32 cellular contexts compared by ENCODE assay signal in the genomic region with DNA sequence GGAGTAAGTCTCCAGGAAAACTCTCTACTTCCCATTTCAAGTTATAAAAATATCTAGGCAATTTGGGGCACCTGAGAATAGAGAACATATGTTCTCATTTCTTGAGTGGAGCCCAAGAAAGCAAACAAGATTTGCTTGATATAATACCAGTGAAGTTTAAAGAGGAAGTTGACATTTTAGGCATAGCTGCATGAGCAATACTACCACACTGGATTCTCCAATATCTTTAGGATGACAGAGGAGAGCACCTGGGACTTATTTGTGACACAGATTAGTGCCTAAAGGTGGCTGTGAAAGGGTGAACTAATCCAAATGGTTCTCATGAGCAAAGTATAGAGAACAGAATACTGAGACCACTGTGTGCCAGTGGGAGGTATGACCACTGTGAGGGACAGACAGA.
"Had no signal": no experiment of that assay in that cellular context is flagged by ENCODE, and none has a peak within 500 bp of the region (broad histone marks: within the 10 kb centered on the region; RNA-seq: fewer than 3 reads in every experiment).

No MANE protein-coding gene starts in this region.

- ATAC-seq: activated CD8-positive, alpha-beta T cell treated with anti-CD3 and anti-CD28 coated beads for 36 hours; activated naive CD8-positive, alpha-beta T cell treated with anti-CD3 and anti-CD28 coated beads, Interleukin-2, amount 50 U/mL, for 24 hours; activated T-cell treated with anti-CD3 and anti-CD28 coated beads, Interleukin-2, amount 50 U/mL, for 4 hours; activated T-helper 17 cell treated with anti-CD3 and anti-CD28 coated beads, Interleukin-2, amount 50 U/mL, for 72 hours had no signal

- H3K9me3 Mint-ChIP-seq: activated CD4-positive, alpha-beta memory T cell treated with anti-CD3 and anti-CD28 coated beads for 36 hours; activated CD4-positive, alpha-beta T cell treated with anti-CD3 and anti-CD28 coated beads, Interleukin-2, amount 10 ng/mL, durations not matched to agents 24 days and 14 days; activated T-cell treated with anti-CD3 and anti-CD28 coated beads, Interleukin-2, amount 50 U/mL, for 4 hours; activated T-helper 1 cell treated with anti-CD3 and anti-CD28 coated beads, Interleukin-12 subunit alpha, Interleukin-12 subunit beta, Interleukin-2, Interleukin-4 antibody, amounts not matched to agents 30 ng/mL and 10 ng/mL and 1 ng/mL, durations not matched to agents 14 hours and 24 hours and 36 hours; T-helper 1 cell treated with Interleukin-12 subunit alpha and Interleukin-12 subunit beta and Interleukin-4 antibody, amounts not matched to agents 30 μg/mL and 1 μg/mL, for 36 hours; T-helper 2 cell treated with Interferon-gamma antibody and Interleukin-4, amounts not matched to agents 5 μg/mL and 100 μg/mL, for 36 hours had no signal

- H3K36me3 Mint-ChIP-seq: activated CD4-positive, alpha-beta memory T cell treated with anti-CD3 and anti-CD28 coated beads for 36 hours; activated naive CD8-positive, alpha-beta T cell; brain had no signal

- H3K27ac Mint-ChIP-seq: activated B cell treated with CpG ODN at 0.5 μM for 24 hours; activated CD4-positive, alpha-beta memory T cell treated with anti-CD3 and anti-CD28 coated beads for 36 hours; activated CD4-positive, alpha-beta T cell treated with anti-CD3 and anti-CD28 coated beads, Interleukin-2, amount 10 ng/mL, durations not matched to agents 24 days and 14 days; activated CD8-positive, alpha-beta T cell treated with anti-CD3 and anti-CD28 coated beads for 36 hours; activated naive CD4-positive, alpha-beta T cell treated with anti-CD3 and anti-CD28 coated beads for 36 hours; activated naive CD8-positive, alpha-beta T cell; activated naive CD8-positive, alpha-beta T cell treated with anti-CD3 and anti-CD28 coated beads, Interleukin-2, amount 10 ng/mL, durations not matched to agents 7 days and 5 days; activated naive CD8-positive, alpha-beta T cell treated with anti-CD3 and anti-CD28 coated beads, Interleukin-2, amount 50 U/mL, for 24 hours; activated T-helper 1 cell treated with anti-CD3 and anti-CD28 coated beads, Interleukin-12 subunit alpha, Interleukin-12 subunit beta, Interleukin-2, Interleukin-4 antibody, amounts not matched to agents 30 ng/mL and 10 ng/mL and 1 ng/mL, durations not matched to agents 14 hours and 24 hours and 36 hours; activated T-helper 17 cell treated with anti-CD3 and anti-CD28 coated beads, Interleukin-2, amount 50 U/mL, for 72 hours; brain; T-helper 1 cell treated with Interleukin-12 subunit alpha and Interleukin-12 subunit beta and Interleukin-4 antibody, amounts not matched to agents 30 μg/mL and 1 μg/mL, for 36 hours; T-helper 2 cell treated with Interferon-gamma antibody and Interleukin-4, amounts not matched to agents 5 μg/mL and 100 μg/mL, for 36 hours had no signal

- DNase-seq: activated B cell treated with CpG ODN at 0.5 μM for 24 hours; activated CD4-positive, alpha-beta memory T cell treated with anti-CD3 and anti-CD28 coated beads for 36 hours; activated CD4-positive, alpha-beta T cell treated with anti-CD3 and anti-CD28 coated beads for 4 hours; activated CD4-positive, alpha-beta T cell treated with anti-CD3 and anti-CD28 coated beads, Interleukin-2, amount 10 ng/mL, durations not matched to agents 24 days and 14 days; activated CD4-positive, alpha-beta T cell treated with anti-CD3 and anti-CD28 coated beads, Interleukin-2, amount 50 U/mL, for 1 hour; activated CD4-positive, alpha-beta T cell treated with anti-CD3 and anti-CD28 coated beads, Interleukin-2, amount 50 U/mL, for 4 hours; activated CD4-positive, CD25-positive, alpha-beta regulatory T cell treated with anti-CD3 and anti-CD28 coated beads, Interleukin-2, amount 50 U/mL, for 72 hours; activated CD8-positive, alpha-beta memory T cell treated with anti-CD3 and anti-CD28 coated beads, Interleukin-2, amount 50 U/mL, for 4 hours; activated CD8-positive, alpha-beta T cell treated with anti-CD3 and anti-CD28 coated beads for 36 hours; activated effector memory CD4-positive, alpha-beta T cell treated with anti-CD3 and anti-CD28 coated beads, Interleukin-2, amount 50 U/mL, for 16 hours; activated gamma-delta T cell treated with Interleukin-2 at 50 U/mL for 16 hours; activated naive CD4-positive, alpha-beta T cell; activated naive CD4-positive, alpha-beta T cell treated with anti-CD3 and anti-CD28 coated beads for 36 hours; activated naive CD4-positive, alpha-beta T cell treated with anti-CD3 and anti-CD28 coated beads, Interleukin-2, amount 50 U/mL, for 16 hours; activated naive CD8-positive, alpha-beta T cell treated with anti-CD3 and anti-CD28 coated beads, Interleukin-2, amount 10 ng/mL, durations not matched to agents 7 days and 5 days; activated naive CD8-positive, alpha-beta T cell treated with anti-CD3 and anti-CD28 coated beads, Interleukin-2, amount 50 U/mL, for 24 hours; activated T-cell treated with anti-CD3 and anti-CD28 coated beads for 4 hours; activated T-cell treated with anti-CD3 and anti-CD28 coated beads, Interleukin-2, amount 50 U/mL, for 1 hour; activated T-cell treated with anti-CD3 and anti-CD28 coated beads, Interleukin-2, amount 50 U/mL, for 4 hours; amygdala; anterior cingulate cortex; caudate nucleus; cerebellar nuclear complex; T-helper 1 cell; T-helper 2 cell; T-helper 9 cell had no signal
